In the genomic region with DNA sequence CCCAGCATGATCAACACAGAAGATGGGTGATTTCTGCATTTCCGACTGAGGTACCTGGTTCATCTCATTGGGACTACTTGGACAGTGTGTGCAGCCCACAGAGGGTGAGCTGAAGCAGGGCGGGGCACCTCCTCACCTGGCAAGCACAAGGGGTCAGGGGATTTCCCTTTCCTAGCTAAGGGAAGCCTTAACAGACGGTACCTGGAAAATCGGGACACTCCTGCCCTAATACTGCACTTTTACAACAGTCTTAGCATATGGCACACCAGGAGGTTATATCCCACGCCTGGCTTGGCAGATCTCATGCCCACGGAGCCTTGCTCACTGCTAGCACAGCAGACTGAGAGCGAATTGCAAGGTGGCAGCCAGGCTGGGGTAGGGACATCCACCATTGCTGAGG, we compare ENCODE assay signal across 10 cellular contexts.
"Had no signal": no experiment of that assay in that cellular context is flagged by ENCODE, and none has a peak within 500 bp of the region (broad histone marks: within the 10 kb centered on the region; RNA-seq: fewer than 3 reads in every experiment).

No MANE protein-coding gene starts in this region.

- H2AFZ ChIP-seq: GM23248 had no signal

- H3K4me3 ChIP-seq: GM23248, HAP-1, K562 had no signal

- H3K9me3 ChIP-seq: HAP-1 had no signal

- ATAC-seq: HCT116, HepG2, K562 had no signal

- H3K4me1 ChIP-seq: HAP-1 had no signal

- DNase-seq: GM23248, GOT3, H7, HFFc6, KG1 had no signal

- H3K36me3 ChIP-seq: HAP-1 had no signal

- H3K27ac ChIP-seq: GM23248, HL-60 had no signal

- H3K9ac ChIP-seq: GM23248 had no signal
